8 cellular contexts compared by ENCODE assay signal in genomic region chr11:102451041-102451692, GRCh38. TPM values are rescaled to one million over a fixed set of nuclear protein-coding genes. Genes with fewer than 3 reads are reported as not detected.
DNase-seq lines count a peak whose midpoint lies in the region; ATAC-seq, FAIRE-seq and TF ChIP-seq lines count a peak whose summit lies in the region.

No MANE protein-coding gene starts in this region.

- no peaks in the 10 kb centered on the region for H3K9me3 Mint-ChIP-seq in activated naive CD4-positive, alpha-beta T cell treated with anti-CD3 and anti-CD28 coated beads, Interleukin-2, amount 10 ng/mL, durations not matched to agents 7 days and 5 days
- H3K9me3 Mint-ChIP-seq in type B pancreatic cell = no peaks in the 10 kb centered on the region

- peak overlapping the region; percentile 95 for H3K4me3 Mint-ChIP-seq in activated naive CD4-positive, alpha-beta T cell treated with anti-CD3 and anti-CD28 coated beads, Interleukin-2, amount 10 ng/mL, durations not matched to agents 7 days and 5 days
- peak overlapping the region; percentile 99 for H3K4me3 Mint-ChIP-seq in type B pancreatic cell

- H3K9me1 ChIP-seq in K562 (ENCODE audit: control insufficient read depth, insufficient read depth, low read length) = no peaks in the 10 kb centered on the region

- peaks cover 77% of the 10 kb centered on the region for H3K4me1 Mint-ChIP-seq in activated naive CD4-positive, alpha-beta T cell treated with anti-CD3 and anti-CD28 coated beads, Interleukin-2, amount 10 ng/mL, durations not matched to agents 7 days and 5 days
- H3K4me1 Mint-ChIP-seq in type B pancreatic cell (ENCODE audit: unreplicated experiment) = peaks cover 47% of the 10 kb centered on the region

- TF ChIP-seq POLR2A in K562 (conservative IDR thresholded peaks at IDR 0.05) = no peak

- H2AFZ ChIP-seq in K562 (ENCODE audit: low read depth, low read length) = peak overlapping the region; percentile 85

- ATAC-seq in K562 (no peak), GM19035 (IDR thresholded peaks at IDR 0.05; ENCODE audit: unreplicated experiment) (no peak), HG03039 (IDR thresholded peaks at IDR 0.05; ENCODE audit: unreplicated experiment) (no peak)

- H4K20me1 ChIP-seq in K562 (replicated peaks; ENCODE audit: control insufficient read depth, insufficient read depth, low read length) = peaks cover 14% of the 10 kb centered on the region

- H3K79me2 ChIP-seq in K562 (ENCODE audit: control insufficient read depth, insufficient read depth, low read length) = peaks cover 52% of the 10 kb centered on the region

- CTCF ChIA-PET in activated naive CD4-positive, alpha-beta T cell treated with anti-CD3 and anti-CD28 coated beads, Interleukin-2, amount 10 ng/mL, durations not matched to agents 7 days and 5 days (lab: Charles Lee) = interaction anchor here (1.0 to 3.3 kb wide), 8 partner anchors 21 to 157 kb away, joined by 3 to 37 read pairs (median 3); no protein-coding TSS in a partner anchor
- CTCF ChIA-PET in K562 (lab: Yijun Ruan, JAX; ENCODE audit: low intra/inter-chr PET ratio) = no interaction called here

- peaks cover 10 to 32% of the 10 kb centered on the region in 2 experiments; a peak in 4 of 5 replicates for H3K4me1 ChIP-seq in K562 (replicated peaks in 1 of 2; ENCODE audit: control insufficient read depth in 2 of 2, insufficient read depth in 2 of 2, low read length in 2 of 2)

- in situ Hi-C loops in K562 (cut with MboI) (no loop called here), G401 (cut with HindIII; ENCODE audit: low sequenced_read_pairs) (no loop called here)

- no peak for DNase-seq in activated naive CD4-positive, alpha-beta T cell treated with anti-CD3 and anti-CD28 coated beads, Interleukin-2, amount 10 ng/mL, durations not matched to agents 7 days and 5 days
- no peak for DNase-seq in activated naive CD4-positive, alpha-beta T cell treated with anti-CD3 and anti-CD28 coated beads, Interleukin-2, amount 50 U/mL, for 16 hours
- DNase-seq in K562 (ENCODE audit: extremely low read depth in 1 of 4, low spot score in 3 of 4) = no peak
- DNase-seq in lung microvascular endothelial cell (ENCODE audit: low read depth in 2 of 2) = peak; percentile 5 to 8
- no peak for DNase-seq in type B pancreatic cell (ENCODE audit: extremely low spot score, unreplicated experiment)
- no peak for DNase-seq in G401 (ENCODE audit: low spot score)

- no peak for TF ChIP-seq EP300 in K562 (IDR thresholded peaks at IDR 0.05; ENCODE audit: low read length)

- H3K4me3 ChIP-seq in K562 = peak overlapping the region; percentile 88

- peaks cover 3% of the 10 kb centered on the region for H3K27me3 Mint-ChIP-seq in activated naive CD4-positive, alpha-beta T cell treated with anti-CD3 and anti-CD28 coated beads, Interleukin-2, amount 10 ng/mL, durations not matched to agents 7 days and 5 days
- H3K27me3 Mint-ChIP-seq in type B pancreatic cell = no peaks in the 10 kb centered on the region

- H3K36me3 ChIP-seq in K562 (ENCODE audit: control insufficient read depth, insufficient read depth, low read length) = peaks cover 27% of the 10 kb centered on the region

- peaks cover 59% of the 10 kb centered on the region for H3K36me3 Mint-ChIP-seq in activated naive CD4-positive, alpha-beta T cell treated with anti-CD3 and anti-CD28 coated beads, Interleukin-2, amount 10 ng/mL, durations not matched to agents 7 days and 5 days
- H3K36me3 Mint-ChIP-seq in type B pancreatic cell = peaks cover 11% of the 10 kb centered on the region

- H3K27ac Mint-ChIP-seq in activated naive CD4-positive, alpha-beta T cell treated with anti-CD3 and anti-CD28 coated beads, Interleukin-2, amount 10 ng/mL, durations not matched to agents 7 days and 5 days = peak overlapping the region; percentile 98
- peak overlapping the region; percentile 94 for H3K27ac Mint-ChIP-seq in type B pancreatic cell

- 10% methylated on average over 6 of the region's 6 CpGs for WGBS in K562 (ENCODE audit: insufficient coverage, low coverage, missing lambda C conversion rate)

- TF ChIP-seq CTCF in K562 (IDR thresholded peaks at IDR 0.05 in 2 of 3, conservative IDR thresholded peaks at IDR 0.05 in 1 of 3; ENCODE audit: insufficient read depth in 2 of 3, low read depth in 1 of 3, low read length in 3 of 3) (no peak), type B pancreatic cell (conservative IDR thresholded peaks at IDR 0.05) (no peak)

- H3K9me3 ChIP-seq in K562 (replicated peaks; ENCODE audit: control insufficient read depth, insufficient read depth, low read depth, low read length) = no peaks in the 10 kb centered on the region

- intact Hi-C loops in K562 (cut with micrococcal nuclease) = loop anchor here (5.0 kb wide), 1 partner anchor 64 kb away; no protein-coding TSS in a partner anchor

- no peak for TF ChIP-seq RAD21 in K562 (CRISPR knock-in tag; conservative IDR thresholded peaks at IDR 0.05 in 1 of 2, IDR thresholded peaks at IDR 0.05 in 1 of 2)

- H3K9ac ChIP-seq in K562 (ENCODE audit: insufficient read depth in 1 of 2, low read depth in 2 of 2, low read length in 2 of 2) = peak overlapping the region; percentile 79 to 92

- H3K27me3 ChIP-seq in K562 (ENCODE audit: control insufficient read depth in 2 of 2, insufficient read depth in 2 of 2, low read length in 2 of 2) = no peaks in the 10 kb centered on the region

- peak overlapping the region; percentile 84 for H3K4me2 ChIP-seq in K562 (ENCODE audit: insufficient read depth, low read length)

- peak overlapping the region; percentile 86 for H3K27ac ChIP-seq in K562 (ENCODE audit: extremely low read depth, low read depth, low read length)

- no peak for FAIRE-seq in K562 (lab: Jason Lieb, UNC)

- POLR2A ChIA-PET in K562 (lab: Yijun Ruan, JAX) = interaction anchor here (0.6 to 1.2 kb wide), 4 partner anchors 8 to 36 kb away, joined by 3 to 5 read pairs (median 3); no protein-coding TSS in a partner anchor

- TSS peak; percentile 36 for BruUV-seq in K562 (replicated peaks; lab: Mats Ljungman, UMichigan)

TF ChIP-seq in K562, 482 proteins besides CTCF, POLR2A, EP300 and RAD21 (continues in another document):
- TF ChIP-seq FOXJ2 (tag; IDR thresholded peaks at IDR 0.05) = no peak
- no peak for TF ChIP-seq MLX (CRISPR knock-in tag; conservative IDR thresholded peaks at IDR 0.05)
- TF ChIP-seq BRCA1 (IDR thresholded peaks at IDR 0.05) = no peak
- no peak for TF ChIP-seq BRCA1 (CRISPR knock-in tag; IDR thresholded peaks at IDR 0.05)
- no peak for TF ChIP-seq FOS (IDR thresholded peaks at IDR 0.05; ENCODE audit: extremely low read depth, insufficient read length)
- TF ChIP-seq ETS1 (conservative IDR thresholded peaks at IDR 0.05; ENCODE audit: control insufficient read depth, low read depth, low read length) = no peak
- no peak for TF ChIP-seq USF1 (CRISPR knock-in tag; IDR thresholded peaks at IDR 0.05)
- TF ChIP-seq MAX (CRISPR knock-in tag; IDR thresholded peaks at IDR 0.05) = no peak
- no peak for TF ChIP-seq ZNF780A (CRISPR knock-in tag; IDR thresholded peaks at IDR 0.05)

RNA-seq across cellular contexts. Expression of gene TMEM123, which starts 1.4 kb away (rescaled TPM):
- 82.8 and 147 TPM in 2 replicates for total RNA-seq in K562 (2011; cell fraction: chromatin; rRNA removed; ENCODE audit: low replicate concordance)
- 97.2 and 106 TPM in 2 replicates for total RNA-seq in K562 (2011; cell fraction: nucleolus; rRNA removed)
- 158 and 240 TPM in 2 replicates for total RNA-seq in K562 (2011; cell fraction: nucleoplasm; rRNA removed)
- total RNA-seq in K562 (2014; rRNA removed) = 50.2 and 55.0 TPM in 2 replicates
- total RNA-seq in K562 (2014; rRNA removed; fragmentation: Illumina TruSeq; extraction: Trizol) = 132 and 151 TPM in 2 replicates
- 139 and 149 TPM in 2 replicates for total RNA-seq in K562 (2015; rRNA removed; fragmentation: Illumina TruSeq; extraction: Trizol)
- total RNA-seq in K562 (2021) = 80.0 and 82.4 TPM in 2 replicates
- polyA plus RNA-seq in K562 (2011; rRNA removed) = 327 and 344 TPM in 2 replicates
- polyA plus RNA-seq in K562 (2011; cell fraction: cytosol; rRNA removed) = 95.7 and 139 TPM in 2 replicates
- 33.6 and 76.0 TPM in 2 replicates for polyA plus RNA-seq in K562 (2011; cell fraction: nucleus; rRNA removed)
- polyA plus RNA-seq in K562 (2012) = 73.9 and 87.4 TPM in 2 replicates
- 100 and 104 TPM in 2 replicates for polyA plus RNA-seq in K562 (2014; fragmentation: Illumina TruSeq; extraction: Trizol)
- polyA plus RNA-seq in K562 (2014; fragmentation: Nextera tagmentation; extraction: Ambion mirVana) = 10 to 100 TPM; 19.8 to 29.4 TPM
- polyA plus RNA-seq in K562 (2014; rRNA removed) = 50.1 and 52.3 TPM in 2 replicates
- 518 and 545 TPM in 2 replicates for polyA minus RNA-seq in K562 (2011; rRNA and poly(A)+ RNA removed)
- polyA minus RNA-seq in K562 (2011; cell fraction: cytosol; rRNA and poly(A)+ RNA removed) = 108 and 135 TPM in 2 replicates
- 22.5 and 48.3 TPM in 2 replicates for polyA minus RNA-seq in K562 (2011; cell fraction: nucleus; rRNA and poly(A)+ RNA removed)
- 169 and 269 TPM in 2 replicates for total RNA-seq in lung microvascular endothelial cell
- total RNA-seq in type B pancreatic cell (ENCODE audit: low replicate concordance) = 131 and 144 TPM in 2 replicates
- 78.0 and 104 TPM in 2 replicates for total RNA-seq in G401 (2014; rRNA removed; shearing (Covaris generic))

Comparison
In these comparisons a context has a peak if more than half of its experiments do, and no peak if none do; other contexts are left out.
1. DNase-seq: peak in lung microvascular endothelial cell (2 of 2); none in activated naive CD4-positive, alpha-beta T cell treated with anti-CD3 and anti-CD28 coated beads, Interleukin-2, amount 10 ng/mL, durations not matched to agents 7 days and 5 days (single experiment), activated naive CD4-positive, alpha-beta T cell treated with anti-CD3 and anti-CD28 coated beads, Interleukin-2, amount 50 U/mL, for 16 hours (single experiment), K562 (0 of 4), type B pancreatic cell (single experiment) and G401 (single experiment).